8 cellular contexts compared by ENCODE assay signal in the genomic region with DNA sequence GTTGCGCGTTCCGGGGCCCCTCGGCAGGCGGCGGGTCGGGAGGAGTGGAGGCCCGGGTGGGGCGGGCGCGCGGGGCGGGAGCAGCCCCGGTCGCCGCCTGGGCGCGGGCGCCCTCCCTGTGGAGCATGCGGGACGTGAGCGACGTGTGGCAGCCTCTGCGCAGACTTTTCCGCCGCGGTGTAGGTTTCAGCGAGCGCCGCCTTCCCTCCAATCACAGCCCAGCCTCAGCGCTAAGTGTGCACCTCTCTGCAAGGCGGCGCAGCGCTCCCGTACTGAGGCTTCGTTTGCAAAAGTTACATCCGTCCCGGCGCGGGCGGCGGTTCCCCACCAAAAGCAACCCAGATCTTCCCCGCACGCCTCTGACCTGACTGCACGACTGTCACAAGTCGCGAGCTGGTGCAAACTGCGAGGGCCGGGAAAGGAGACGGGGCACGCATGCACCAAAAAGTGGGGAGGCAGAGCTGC. TPM values are rescaled to one million over a fixed set of nuclear protein-coding genes. Genes with fewer than 3 reads are reported as not detected.
DNase-seq lines count a peak whose midpoint lies in the region; TF ChIP-seq lines count a peak whose summit lies in the region.

No MANE protein-coding gene starts in this region.

- H3K9ac ChIP-seq in H9 (ENCODE audit: extremely low read depth, insufficient read length, low read length) (no peak overlapping the region), mesendoderm (ENCODE audit: low read length) (peak overlapping the region; percentile 24)

- H3K9me3 Mint-ChIP-seq in H9, result no peaks in the 10 kb centered on the region; a peak in 2 of 5 replicates
- H3K9me3 Mint-ChIP-seq in activated CD4-positive, alpha-beta memory T cell treated with anti-CD3 and anti-CD28 coated beads for 36 hours, result no peaks in the 10 kb centered on the region

- H3K36me3 Mint-ChIP-seq in H9 (ENCODE audit: insufficient read depth in 1 of 3, low read depth in 3 of 3), result peaks cover 2 to 7% (median 6%) of the 10 kb centered on the region in 3 experiments; a peak in 4 of 7 replicates
- H3K36me3 Mint-ChIP-seq in activated CD4-positive, alpha-beta memory T cell treated with anti-CD3 and anti-CD28 coated beads for 36 hours, result peaks cover 11% of the 10 kb centered on the region

- H3K27me3 ChIP-seq in GM06990 (replicated peaks; ENCODE audit: control insufficient read depth, insufficient read depth, low read length) (no peaks in the 10 kb centered on the region; the same call in 1 of the 2 replicates), H9 (ENCODE audit: insufficient read depth, low read length) (peaks cover 24% of the 10 kb centered on the region), mesendoderm (ENCODE audit: insufficient read depth, low read length, poor library complexity) (peaks cover 15% of the 10 kb centered on the region)

- H3K4me3 ChIP-seq in GM06990 (replicated peaks; ENCODE audit: low read depth, low read length) (peak overlapping the region; percentile 53), NB4 (ENCODE audit: low read depth, low read length) (no peak overlapping the region), mesendoderm (ENCODE audit: low read length) (no peak overlapping the region)

- no peak overlapping the region for H2AFZ ChIP-seq in H9 (ENCODE audit: low read length)

- H3K4me2 ChIP-seq in H9 (ENCODE audit: insufficient read depth, insufficient read length, low read length), result peak overlapping the region; percentile 44
- peak overlapping the region; percentile 1 for H3K4me2 ChIP-seq in mesendoderm (ENCODE audit: low read length)

- no peak overlapping the region for H3K56ac ChIP-seq in H9 (ENCODE audit: insufficient read length, low read depth, low read length)
- peak overlapping the region; percentile 75 for H3K56ac ChIP-seq in mesendoderm (ENCODE audit: low read length)

- DNase-seq in GM06990 (ENCODE audit: extremely low read depth, insufficient read length), result peak; percentile 78
- DNase-seq in H9, result peak; percentile 59
- peak; percentile 63 for DNase-seq in NB4 (ENCODE audit: low read depth)
- DNase-seq in activated CD4-positive, alpha-beta memory T cell treated with anti-CD3 and anti-CD28 coated beads for 36 hours, result peak; percentile 92
- peak; percentile 83 for DNase-seq in ecto neural progenitor cell (ENCODE audit: low spot score)
- DNase-seq in mesendoderm, result peak; percentile 51
- peak; percentile 49 for DNase-seq in stimulated activated CD8-positive, alpha-beta memory T cell treated with anti-CD3 and anti-CD28 coated beads, Interleukin-15, amount 100 ng/mL, for 1 hour (ENCODE audit: low read depth)
- no peak for DNase-seq in SKM-1 (lab: John Stamatoyannopoulos, UW; ENCODE audit: unreplicated experiment)

- peak overlapping the region; percentile 63 to 86 for H3K4me3 Mint-ChIP-seq in H9
- peak overlapping the region; percentile 84 for H3K4me3 Mint-ChIP-seq in activated CD4-positive, alpha-beta memory T cell treated with anti-CD3 and anti-CD28 coated beads for 36 hours

- POLR2A ChIA-PET in activated CD4-positive, alpha-beta memory T cell treated with anti-CD3 and anti-CD28 coated beads for 36 hours (lab: Charles Lee), result interaction anchor here (0.9 to 2.9 kb wide), 14 partner anchors 15 to 355 kb away, joined by 3 to 23 read pairs (median 7); a partner anchor contains a TSS

- H2BK120ac ChIP-seq in H9 (ENCODE audit: low read depth, low read length, poor library complexity, severe bottlenecking) (no peak overlapping the region), mesendoderm (ENCODE audit: low read depth, low read length) (no peak overlapping the region)

- peaks cover 2% of the 10 kb centered on the region; the same call in 1 of the 2 replicates for H3K79me2 ChIP-seq in H9 (ENCODE audit: insufficient read depth, low read length)
- peaks cover 10% of the 10 kb centered on the region for H3K79me2 ChIP-seq in mesendoderm (ENCODE audit: control insufficient read depth, insufficient read depth, low read length)

- H3K4me1 ChIP-seq in H9 (ENCODE audit: insufficient read depth, low read length), result no peaks in the 10 kb centered on the region; the same call in 1 of the 2 replicates
- H3K4me1 ChIP-seq in mesendoderm (ENCODE audit: control insufficient read depth, low read depth, low read length), result peaks cover 6% of the 10 kb centered on the region

- H3K14ac ChIP-seq in H9 (ENCODE audit: insufficient read depth, low read length), result no peak overlapping the region

- H3K27ac Mint-ChIP-seq in H9, result no peak overlapping the region
- H3K27ac Mint-ChIP-seq in activated CD4-positive, alpha-beta memory T cell treated with anti-CD3 and anti-CD28 coated beads for 36 hours, result peak overlapping the region; percentile 91

- H4K5ac ChIP-seq in H9 (ENCODE audit: insufficient read length, low read depth, low read length) (no peak overlapping the region), mesendoderm (ENCODE audit: low read length) (no peak overlapping the region)

- peaks cover 2% of the 10 kb centered on the region for H4K20me1 ChIP-seq in H9 (ENCODE audit: control insufficient read depth, insufficient read depth, insufficient read length)

- peaks cover 26% of the 10 kb centered on the region for H3K23me2 ChIP-seq in H9 (ENCODE audit: insufficient read length, low read depth, low read length, poor library complexity, severe bottlenecking)

- H4K8ac ChIP-seq in H9 (replicated peaks; ENCODE audit: insufficient read length, low read depth, low read length), result no peak overlapping the region
- no peak overlapping the region for H4K8ac ChIP-seq in mesendoderm (ENCODE audit: low read depth, low read length)

- no peak overlapping the region for H3T11ph ChIP-seq in H9 (ENCODE audit: low read length)

- CTCF ChIA-PET in activated CD4-positive, alpha-beta memory T cell treated with anti-CD3 and anti-CD28 coated beads for 36 hours (lab: Charles Lee), result interaction anchor here (1.0 to 7.3 kb wide), 25 partner anchors 11 to 214 kb away, joined by 3 to 160 read pairs (median 8); no protein-coding TSS in a partner anchor

- peaks cover 5% of the 10 kb centered on the region for H3K79me1 ChIP-seq in H9 (ENCODE audit: insufficient read depth, low read depth, low read length, poor library complexity, severe bottlenecking)
- H3K79me1 ChIP-seq in mesendoderm (ENCODE audit: low read length), result peaks cover 10% of the 10 kb centered on the region

- H2BK12ac ChIP-seq in H9 (ENCODE audit: insufficient read length, low read depth, low read length), result no peak overlapping the region

- no peaks in the 10 kb centered on the region for H3K9me3 ChIP-seq in H9 (ENCODE audit: control insufficient read depth, low read depth, low read length)

- H2AK5ac ChIP-seq in H9 (ENCODE audit: insufficient read length, low read length), result no peak overlapping the region
- H2AK5ac ChIP-seq in mesendoderm (ENCODE audit: low read length), result no peak overlapping the region

- H2BK15ac ChIP-seq in H9 (ENCODE audit: low read depth, low read length) (no peak overlapping the region), mesendoderm (replicated peaks; ENCODE audit: low read depth) (no peak overlapping the region)

- H3K27me3 Mint-ChIP-seq in H9 (ENCODE audit: low read depth), result peaks cover 53% of the 10 kb centered on the region
- no peaks in the 10 kb centered on the region for H3K27me3 Mint-ChIP-seq in activated CD4-positive, alpha-beta memory T cell treated with anti-CD3 and anti-CD28 coated beads for 36 hours

- WGBS in H9 (ENCODE audit: extremely low coverage, insufficient read length, low lambda C conversion rate), result no CpG with 5 or more reads among the region's 51 CpGs
- no CpG with 5 or more reads among the region's 51 CpGs for WGBS in mesendoderm (ENCODE audit: extremely low coverage, insufficient coverage, low lambda C conversion rate)

- no peak overlapping the region for H2BK20ac ChIP-seq in H9 (ENCODE audit: low read depth, low read length, poor library complexity, severe bottlenecking)

- peaks cover 26 to 28% of the 10 kb centered on the region in 2 experiments for H3K4me1 Mint-ChIP-seq in H9
- peaks cover 25% of the 10 kb centered on the region for H3K4me1 Mint-ChIP-seq in activated CD4-positive, alpha-beta memory T cell treated with anti-CD3 and anti-CD28 coated beads for 36 hours (ENCODE audit: low read depth)

- TF ChIP-seq POLR2A in NB4 (IDR thresholded peaks at IDR 0.05; ENCODE audit: extremely low read depth, insufficient read length), result no peak

- H3K18ac ChIP-seq in H9 (ENCODE audit: insufficient read length, low read depth, low read length), result no peak overlapping the region
- H3K18ac ChIP-seq in mesendoderm (ENCODE audit: low read length), result no peak overlapping the region

- H2BK5ac ChIP-seq in H9 (ENCODE audit: insufficient read length, low read length) (no peak overlapping the region), mesendoderm (ENCODE audit: low read length) (no peak overlapping the region)

- H3K27ac ChIP-seq in H9 (ENCODE audit: insufficient read length, low read depth, low read length) (no peak overlapping the region), mesendoderm (ENCODE audit: low read depth, low read length) (no peak overlapping the region)

- no peak overlapping the region for H4K91ac ChIP-seq in H9 (ENCODE audit: insufficient read length, low read depth, low read length)

- intact Hi-C loops in activated CD4-positive, alpha-beta memory T cell treated with anti-CD3 and anti-CD28 coated beads for 36 hours (cut with micrococcal nuclease), result loop anchor here (1.0 to 5.0 kb wide), 6 partner anchors 15 to 389 kb away; a partner anchor contains a TSS

- TF ChIP-seq CTCF in GM06990 (IDR thresholded peaks at IDR 0.05; ENCODE audit: insufficient read depth, low read length, poor library complexity, severe bottlenecking) (no peak), H9 (conservative IDR thresholded peaks at IDR 0.05) (no peak), NB4 (IDR thresholded peaks at IDR 0.05; ENCODE audit: low read depth, low read length) (no peak)

- H3K23ac ChIP-seq in H9 (ENCODE audit: insufficient read length, low read depth, low read length) (no peak overlapping the region), mesendoderm (ENCODE audit: low read length) (no peak overlapping the region)

- no peak overlapping the region for H3K4ac ChIP-seq in H9 (ENCODE audit: low read depth, low read length)
- H3K4ac ChIP-seq in mesendoderm (ENCODE audit: low read depth, low read length), result no peak overlapping the region

- H3K36me3 ChIP-seq in GM06990 (ENCODE audit: control insufficient read depth, insufficient read depth, low read length), result no peaks in the 10 kb centered on the region
- H3K36me3 ChIP-seq in mesendoderm (ENCODE audit: control insufficient read depth, insufficient read depth, low read length), result peaks cover 2% of the 10 kb centered on the region

RNA-seq across cellular contexts. Expression of a gene that starts 1.2 kb away (rescaled TPM):
- 33.9 and 36.8 TPM in 2 replicates for total RNA-seq in H9 (2021)
- total RNA-seq in activated CD4-positive, alpha-beta memory T cell treated with anti-CD3 and anti-CD28 coated beads for 36 hours, result 10 to 100 TPM; 70.6 to 76.4 TPM
- polyA plus RNA-seq in mesendoderm (2013, experiment 1 of 2), result 18.7 TPM
- polyA plus RNA-seq in mesendoderm (2013, experiment 2 of 2), result 18.7 TPM
